In the genomic region with DNA sequence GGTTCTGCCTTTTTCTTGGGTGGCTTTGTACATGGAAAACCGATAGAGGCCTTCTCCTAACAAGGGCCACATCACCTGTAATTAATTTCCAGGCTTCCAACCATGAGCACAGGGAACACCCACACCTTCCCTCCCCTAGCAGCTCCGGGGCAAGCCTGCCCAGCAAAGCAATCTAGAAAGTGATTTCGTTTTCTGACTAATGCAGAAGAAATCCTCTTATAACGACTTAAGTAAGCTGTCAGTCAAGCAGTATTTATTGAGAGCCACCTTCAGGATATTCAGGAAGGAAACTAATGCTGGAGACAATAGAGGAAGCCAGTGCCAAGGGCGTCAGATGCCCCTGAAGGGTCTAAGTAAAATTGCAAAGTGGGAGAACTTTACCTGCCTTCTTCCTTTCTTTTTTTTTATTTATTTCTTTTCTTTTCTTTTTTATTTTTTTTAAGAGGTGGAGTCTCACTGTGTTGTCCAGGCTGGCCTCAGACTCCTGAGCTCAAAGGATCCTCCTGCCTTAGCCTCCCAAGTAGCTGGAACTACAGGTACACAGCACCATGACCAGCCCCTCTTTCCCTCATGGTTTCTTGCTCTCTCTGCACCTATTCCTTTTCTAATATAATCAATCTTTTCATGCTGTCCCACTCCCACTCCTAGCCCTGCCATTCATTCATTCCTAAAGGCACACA, we compare ENCODE assay signal across 17 cellular contexts.
"Had no signal": no experiment of that assay in that cellular context is flagged by ENCODE, and none has a peak within 500 bp of the region (broad histone marks: within the 10 kb centered on the region; RNA-seq: fewer than 3 reads in every experiment).

No MANE protein-coding gene starts in this region.

- H3K27me3 ChIP-seq: breast epithelium, right lobe of liver, transverse colon had no signal

- H3K4me3 ChIP-seq: breast epithelium, esophagus muscularis mucosa, left ventricle myocardium inferior, right lobe of liver, transverse colon had no signal

- ATAC-seq: activated T-cell treated with anti-CD3 and anti-CD28 coated beads, Interleukin-2, amount 50 U/mL, for 4 hours; right lobe of liver; stimulated activated memory B cell treated with anti-CD40 and anti-IgM and Interleukin-4, amounts not matched to agents 10 μg/mL and 1 μg/mL and 100 μg/mL, for 72 hours had no signal

- H3K4me1 ChIP-seq: breast epithelium, esophagus muscularis mucosa, left ventricle myocardium inferior, right lobe of liver, transverse colon had no signal

- H3K4me3 Mint-ChIP-seq: activated CD4-positive, alpha-beta memory T cell treated with anti-CD3 and anti-CD28 coated beads for 36 hours; activated naive CD8-positive, alpha-beta T cell treated with anti-CD3 and anti-CD28 coated beads for 36 hours; activated T-cell treated with anti-CD3 and anti-CD28 coated beads, Interleukin-2, amount 50 U/mL, for 4 hours; nephron; stimulated activated memory B cell treated with anti-CD40 and anti-IgM and Interleukin-4, amounts not matched to agents 10 μg/mL and 1 μg/mL and 100 μg/mL, for 72 hours had no signal

- H3K27ac Mint-ChIP-seq: activated CD4-positive, alpha-beta memory T cell treated with anti-CD3 and anti-CD28 coated beads for 36 hours; activated naive CD8-positive, alpha-beta T cell treated with anti-CD3 and anti-CD28 coated beads for 36 hours; nephron; progenitor cell of endocrine pancreas; stimulated activated memory B cell treated with anti-CD40 and anti-IgM and Interleukin-4, amounts not matched to agents 10 μg/mL and 1 μg/mL and 100 μg/mL, for 72 hours had no signal

- DNase-seq: activated CD4-positive, alpha-beta memory T cell treated with anti-CD3 and anti-CD28 coated beads for 36 hours; activated gamma-delta T cell; activated naive CD8-positive, alpha-beta T cell treated with anti-CD3 and anti-CD28 coated beads for 36 hours; activated T-cell treated with anti-CD3 and anti-CD28 coated beads, Interleukin-2, amount 50 U/mL, for 4 hours; anterior cingulate cortex; glutamatergic neuron; left ventricle myocardium inferior; mesenchymal stem cell; occipital lobe; right lobe of liver; stimulated activated CD4-positive, alpha-beta T cell treated with anti-CD3 and anti-CD28 coated beads, Interleukin-1b, Interleukin-23, amount 100 ng/mL, for 48 hours; transverse colon had no signal

- H3K4me1 Mint-ChIP-seq: activated naive CD8-positive, alpha-beta T cell treated with anti-CD3 and anti-CD28 coated beads for 36 hours; nephron; stimulated activated memory B cell treated with anti-CD40 and anti-IgM and Interleukin-4, amounts not matched to agents 10 μg/mL and 1 μg/mL and 100 μg/mL, for 72 hours had no signal

- H3K36me3 ChIP-seq: breast epithelium, esophagus muscularis mucosa, left ventricle myocardium inferior, right lobe of liver, transverse colon had no signal

- H3K36me3 Mint-ChIP-seq: activated CD4-positive, alpha-beta memory T cell treated with anti-CD3 and anti-CD28 coated beads for 36 hours; activated naive CD8-positive, alpha-beta T cell treated with anti-CD3 and anti-CD28 coated beads for 36 hours; stimulated activated memory B cell treated with anti-CD40 and anti-IgM and Interleukin-4, amounts not matched to agents 10 μg/mL and 1 μg/mL and 100 μg/mL, for 72 hours had no signal

- H3K9me3 ChIP-seq: breast epithelium, right lobe of liver, transverse colon had no signal

- H3K27ac ChIP-seq: breast epithelium, esophagus muscularis mucosa, left ventricle myocardium inferior, right lobe of liver, transverse colon had no signal
